Comparison of ENCODE assay signal across 10 cellular contexts in the genomic region with DNA sequence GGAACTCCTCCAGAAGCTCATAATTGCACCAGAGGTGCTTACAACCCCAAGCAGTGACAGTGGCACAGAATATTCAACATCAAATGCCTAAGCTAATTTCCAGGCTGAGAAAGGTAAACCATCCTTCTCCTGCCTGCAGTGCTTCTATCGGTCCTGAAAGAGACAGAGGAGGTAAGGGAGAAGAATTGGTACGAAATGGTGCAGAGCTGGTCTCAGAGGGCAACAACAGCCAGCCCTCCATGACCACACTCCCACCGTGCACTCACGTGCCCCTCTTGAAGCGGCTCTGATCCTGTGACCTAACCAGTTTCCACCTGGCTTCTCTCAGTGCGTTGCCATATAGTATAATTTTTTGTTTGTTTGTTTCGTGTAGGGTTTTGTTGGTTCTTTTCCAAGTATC. TPM values are rescaled to one million over a fixed set of nuclear protein-coding genes. Genes with fewer than 3 reads are reported as not detected.
A peak's percentile ranks its signal among the peaks of the same experiment; 100 is the strongest.
DNase-seq lines count a peak whose midpoint lies in the region; ATAC-seq and TF ChIP-seq lines count a peak whose summit lies in the region.
"Had no signal": no experiment of that assay in that cellular context is flagged by ENCODE, and none has a peak within 500 bp of the region (broad histone marks: within the 10 kb centered on the region; RNA-seq: fewer than 3 reads in every experiment).

No MANE protein-coding gene starts in this region.

- peaks cover 21% of the 10 kb centered on the region for H4K20me1 ChIP-seq in GM23338 (replicated peaks; ENCODE audit: insufficient read depth)

- peak in 2 of 3 experiments; percentile 59 to 78 for DNase-seq in NCI-H1417 (lab: John Stamatoyannopoulos, UW)
- no peak for DNase-seq in NCI-H1417 treated with DMSO at 0.1 percent for 48 hours (lab: John Stamatoyannopoulos, UW)
- peak; percentile 24 for DNase-seq in GM23338 (ENCODE audit: low spot score)
- no peak for DNase-seq in WERI-Rb-1
- DNase-seq in body of pancreas, result no peak
- DNase-seq in AG08395 (ENCODE audit: low spot score), result no peak
- DNase-seq: stimulated activated CD4-positive, alpha-beta T cell treated with anti-CD3 and anti-CD28 coated beads, Interleukin-4, amount 100 ng/mL, for 1 hour had no signal

- H3K4me1 ChIP-seq in GM23338 (ENCODE audit: insufficient read depth), result peaks cover 33% of the 10 kb centered on the region
- H3K4me1 ChIP-seq in body of pancreas, result peaks cover 27% of the 10 kb centered on the region

- H3K27me3 ChIP-seq in GM23338 (ENCODE audit: insufficient read depth) (peaks cover 12% of the 10 kb centered on the region), WERI-Rb-1 (ENCODE audit: insufficient read depth, low read depth, severe bottlenecking) (no peaks in the 10 kb centered on the region), body of pancreas (no peaks in the 10 kb centered on the region)
- H3K27me3 ChIP-seq: tibial nerve had no signal

- no peaks in the 10 kb centered on the region for H3K9me3 ChIP-seq in WERI-Rb-1 (ENCODE audit: severe bottlenecking)
- no peaks in the 10 kb centered on the region for H3K9me3 ChIP-seq in body of pancreas
- H3K9me3 ChIP-seq: tibial nerve had no signal

- peak overlapping the region; percentile 90 for H3K4me2 ChIP-seq in GM23338

- H3K4me1 Mint-ChIP-seq in GM23338, result peaks cover 35% of the 10 kb centered on the region
- peaks cover 47% of the 10 kb centered on the region for H3K4me1 Mint-ChIP-seq in nephron

- no peak for TF ChIP-seq POLR2A in body of pancreas (IDR thresholded peaks at IDR 0.05)

- peak overlapping the region; percentile 85 for H3K4me3 Mint-ChIP-seq in GM23338
- H3K4me3 Mint-ChIP-seq in nephron, result peak overlapping the region; percentile 74 to 88 (median 85)

- H3K79me2 ChIP-seq in GM23338 (replicated peaks; ENCODE audit: insufficient read depth), result peaks cover 29% of the 10 kb centered on the region

- 68 to 74% methylated on average over 7 of the region's 7 CpGs for WGBS in body of pancreas, 2 donors

- H3K36me3 Mint-ChIP-seq in GM23338 (ENCODE audit: low read depth) (peaks cover 27% of the 10 kb centered on the region), nephron (ENCODE audit: low read depth) (peaks cover 12% of the 10 kb centered on the region)

- H3K4me3 ChIP-seq in GM23338 (peak overlapping the region; percentile 96), WERI-Rb-1 (ENCODE audit: low read depth, low read length) (no peak overlapping the region), body of pancreas (no peak overlapping the region)

- H3K27me3 Mint-ChIP-seq in GM23338 (ENCODE audit: insufficient read depth, low read depth, poor library complexity), result peaks cover 15% of the 10 kb centered on the region
- H3K27me3 Mint-ChIP-seq in nephron (ENCODE audit: low read depth), result no peaks in the 10 kb centered on the region

- no peaks in the 10 kb centered on the region for H3K9me2 ChIP-seq in GM23338 (ENCODE audit: insufficient read depth)

- H2AFZ ChIP-seq in GM23338, result no peak overlapping the region

- H3K27ac Mint-ChIP-seq in GM23338, result no peak overlapping the region
- H3K27ac Mint-ChIP-seq in nephron, result peak overlapping the region; percentile 55 to 95 (median 59)

- ATAC-seq in GM23338 (no peak), GM19023 (IDR thresholded peaks at IDR 0.05; ENCODE audit: unreplicated experiment) (no peak), body of pancreas (no peak)

- peaks cover 20% of the 10 kb centered on the region; the same call in 1 of the 2 replicates for H3K36me3 ChIP-seq in GM23338 (ENCODE audit: insufficient read depth)
- peaks cover 29% of the 10 kb centered on the region for H3K36me3 ChIP-seq in WERI-Rb-1
- no peaks in the 10 kb centered on the region for H3K36me3 ChIP-seq in body of pancreas (replicated peaks in 1 of 2; ENCODE audit: insufficient read depth in 1 of 2, low read depth in 2 of 2)
- H3K36me3 ChIP-seq: tibial nerve had no signal

- TF ChIP-seq CTCF in GM23338 (conservative IDR thresholded peaks at IDR 0.05; ENCODE audit: low read depth in 2 of 2), result no peak
- no peak for TF ChIP-seq CTCF in WERI-Rb-1 (IDR thresholded peaks at IDR 0.05; ENCODE audit: low read depth, low read length)
- TF ChIP-seq CTCF in nephron (IDR thresholded peaks at IDR 0.05; ENCODE audit: unreplicated experiment in 3 of 3), result no peak
- no peak for TF ChIP-seq CTCF in body of pancreas (IDR thresholded peaks at IDR 0.05)

- H3K9me3 Mint-ChIP-seq in GM23338, result no peaks in the 10 kb centered on the region
- no peaks in the 10 kb centered on the region for H3K9me3 Mint-ChIP-seq in nephron

- no peaks in the 10 kb centered on the region for H3F3A ChIP-seq in GM23338 (replicated peaks; ENCODE audit: low read depth)

- intact Hi-C loops in body of pancreas (cut with DNase I), result no loop called here

- H3K27ac ChIP-seq in GM23338 (ENCODE audit: low read depth), result no peak overlapping the region
- peak overlapping the region; percentile 95; the same call in 1 of the 2 replicates for H3K27ac ChIP-seq in WERI-Rb-1
- no peak overlapping the region for H3K27ac ChIP-seq in body of pancreas

TF ChIP-seq in GM23338, 12 proteins besides CTCF, POLR2A, EP300 and RAD21 (continues in another document):
- no peak for TF ChIP-seq EZH2phosphoT487 (IDR thresholded peaks at IDR 0.05; ENCODE audit: unreplicated experiment)
- no peak for TF ChIP-seq ZNF114 (CRISPR knock-in tag; IDR thresholded peaks at IDR 0.05)
- no peak for TF ChIP-seq CREB1 (CRISPR knock-in tag; IDR thresholded peaks at IDR 0.05; ENCODE audit: low read depth)
- no peak for TF ChIP-seq EZH2 (IDR thresholded peaks at IDR 0.05; ENCODE audit: low read depth, unreplicated experiment)
- TF ChIP-seq NANOG (IDR thresholded peaks at IDR 0.05; ENCODE audit: borderline replicate concordance), result no peak
- TF ChIP-seq STAT1 (IDR thresholded peaks at IDR 0.05; ENCODE audit: unreplicated experiment), result no peak
- TF ChIP-seq POLR2AphosphoS5 (IDR thresholded peaks at IDR 0.05; ENCODE audit: low read depth), result no peak
- TF ChIP-seq, protein P1, sequence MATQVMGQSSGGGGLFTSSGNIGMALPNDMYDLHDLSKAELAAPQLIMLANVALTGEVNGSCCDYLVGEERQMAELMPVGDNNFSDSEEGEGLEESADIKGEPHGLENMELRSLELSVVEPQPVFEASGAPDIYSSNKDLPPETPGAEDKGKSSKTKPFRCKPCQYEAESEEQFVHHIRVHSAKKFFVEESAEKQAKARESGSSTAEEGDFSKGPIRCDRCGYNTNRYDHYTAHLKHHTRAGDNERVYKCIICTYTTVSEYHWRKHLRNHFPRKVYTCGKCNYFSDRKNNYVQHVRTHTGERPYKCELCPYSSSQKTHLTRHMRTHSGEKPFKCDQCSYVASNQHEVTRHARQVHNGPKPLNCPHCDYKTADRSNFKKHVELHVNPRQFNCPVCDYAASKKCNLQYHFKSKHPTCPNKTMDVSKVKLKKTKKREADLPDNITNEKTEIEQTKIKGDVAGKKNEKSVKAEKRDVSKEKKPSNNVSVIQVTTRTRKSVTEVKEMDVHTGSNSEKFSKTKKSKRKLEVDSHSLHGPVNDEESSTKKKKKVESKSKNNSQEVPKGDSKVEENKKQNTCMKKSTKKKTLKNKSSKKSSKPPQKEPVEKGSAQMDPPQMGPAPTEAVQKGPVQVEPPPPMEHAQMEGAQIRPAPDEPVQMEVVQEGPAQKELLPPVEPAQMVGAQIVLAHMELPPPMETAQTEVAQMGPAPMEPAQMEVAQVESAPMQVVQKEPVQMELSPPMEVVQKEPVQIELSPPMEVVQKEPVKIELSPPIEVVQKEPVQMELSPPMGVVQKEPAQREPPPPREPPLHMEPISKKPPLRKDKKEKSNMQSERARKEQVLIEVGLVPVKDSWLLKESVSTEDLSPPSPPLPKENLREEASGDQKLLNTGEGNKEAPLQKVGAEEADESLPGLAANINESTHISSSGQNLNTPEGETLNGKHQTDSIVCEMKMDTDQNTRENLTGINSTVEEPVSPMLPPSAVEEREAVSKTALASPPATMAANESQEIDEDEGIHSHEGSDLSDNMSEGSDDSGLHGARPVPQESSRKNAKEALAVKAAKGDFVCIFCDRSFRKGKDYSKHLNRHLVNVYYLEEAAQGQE (IDR thresholded peaks at IDR 0.05; ENCODE audit: unreplicated experiment), result no peak
- no peak for TF ChIP-seq ZNF331 (CRISPR knock-in tag; IDR thresholded peaks at IDR 0.05; ENCODE audit: low read depth)

RNA-seq across cellular contexts. Expression of a gene that starts 1.5 kb away (rescaled TPM):
- total RNA-seq in GM23338 (2014; rRNA removed; shearing (Covaris generic)), result 201 and 225 TPM in 2 replicates
- 44.2 and 47.2 TPM in 2 replicates for polyA plus RNA-seq in GM23338 (2016; fragmentation: Nextera tagmentation; extraction: Ambion mirVana)
- 10 to 100 TPM; 52.7 to 61.6 TPM for total RNA-seq in body of pancreas

Comparison
In these comparisons a context has a peak if more than half of its experiments do, and no peak if none do; other contexts are left out.
1. DNase-seq: peak in NCI-H1417 (2 of 3) and GM23338 (single experiment); none in NCI-H1417 treated with DMSO at 0.1 percent for 48 hours (single experiment), WERI-Rb-1 (single experiment), body of pancreas (0 of 4) and AG08395 (single experiment).